In genomic region chr1:203128691-203129500, GRCh38 we compare ENCODE assay signal across 11 cellular contexts. TPM values are rescaled to one million over a fixed set of nuclear protein-coding genes. Genes with fewer than 3 reads are reported as not detected.
DNase-seq lines count a peak whose midpoint lies in the region; ATAC-seq, FAIRE-seq and TF ChIP-seq lines count a peak whose summit lies in the region.
"Had no signal": no experiment of that assay in that cellular context is flagged by ENCODE, and none has a peak within 500 bp of the region (broad histone marks: within the 10 kb centered on the region; RNA-seq: fewer than 3 reads in every experiment).

No MANE protein-coding gene starts in this region.

- H3K36me3 ChIP-seq in mammary epithelial cell (ENCODE audit: insufficient read depth, low read length) (no peaks in the 10 kb centered on the region), H1 (ENCODE audit: control insufficient read depth in 2 of 4, insufficient read depth in 4 of 4, low read length in 3 of 4) (no peaks in the 10 kb centered on the region), transverse colon (no peaks in the 10 kb centered on the region)
- H3K36me3 ChIP-seq: right lobe of liver had no signal

- no peak overlapping the region for H3K4ac ChIP-seq in H1 (replicated peaks; ENCODE audit: insufficient read length, low read depth, low read length)

- peak overlapping the region; percentile 21 for H3K27ac Mint-ChIP-seq in MCF 10A (ENCODE audit: low read depth, unreplicated experiment)
- H3K27ac Mint-ChIP-seq in mesothelial cell of epicardium, result no peak overlapping the region
- H3K27ac Mint-ChIP-seq: stimulated activated effector memory CD8-positive, alpha-beta T cell treated with anti-CD3 and anti-CD28 coated beads, Interleukin-12 subunit alpha, Interleukin-12 subunit beta, amount 100 ng/mL, for 72 hours had no signal

- peak overlapping the region; percentile 72 for H3K4me3 Mint-ChIP-seq in MCF 10A (ENCODE audit: unreplicated experiment)
- H3K4me3 Mint-ChIP-seq in mesothelial cell of epicardium, result peak overlapping the region; percentile 67
- H3K4me3 Mint-ChIP-seq: stimulated activated effector memory CD8-positive, alpha-beta T cell treated with anti-CD3 and anti-CD28 coated beads, Interleukin-12 subunit alpha, Interleukin-12 subunit beta, amount 100 ng/mL, for 72 hours had no signal

- no peak for TF ChIP-seq EP300 in H1 (IDR thresholded peaks at IDR 0.05; ENCODE audit: borderline replicate concordance in 1 of 2, low read depth in 2 of 2, low read length in 2 of 2)
- TF ChIP-seq EP300 in transverse colon (IDR thresholded peaks at IDR 0.05; ENCODE audit: low read depth), result no peak

- no peaks in the 10 kb centered on the region for H3K79me1 ChIP-seq in H1 (ENCODE audit: low read depth, low read length)

- H3K9me3 Mint-ChIP-seq in MCF 10A (ENCODE audit: unreplicated experiment) (no peaks in the 10 kb centered on the region), mesothelial cell of epicardium (no peaks in the 10 kb centered on the region)
- H3K9me3 Mint-ChIP-seq: stimulated activated effector memory CD8-positive, alpha-beta T cell treated with anti-CD3 and anti-CD28 coated beads, Interleukin-12 subunit alpha, Interleukin-12 subunit beta, amount 100 ng/mL, for 72 hours had no signal

- no peak overlapping the region for H2AFZ ChIP-seq in mammary epithelial cell (ENCODE audit: low read depth, low read length)
- H2AFZ ChIP-seq in H1 (ENCODE audit: low read length), result peak overlapping the region; percentile 80; the same call in 1 of the 2 replicates

- CTCF ChIA-PET in MCF 10A (lab: Yijun Ruan, JAX), result interaction anchor here (0.5 to 10.9 kb wide), 19 partner anchors 11 to 1336 kb away, joined by 3 to 103 read pairs (median 4); no protein-coding TSS in a partner anchor
- CTCF ChIA-PET in mammary epithelial cell (lab: Charles Lee; ENCODE audit: low non-redundant PET), result interaction anchor here (0.7 to 1.3 kb wide), 2 partner anchors 40 to 89 kb away, joined by 4 to 10 read pairs; no protein-coding TSS in a partner anchor
- CTCF ChIA-PET in H1 (lab: Charles Lee; ENCODE audit: partially characterized antibody), result interaction anchor here (0.6 to 49.1 kb wide), 28 partner anchors 8 to 347 kb away, joined by 3 to 1071 read pairs (median 4); partner anchors contain the start of genes CHI3L1, MYBPH, MYOG and PPFIA4

- H3K79me2 ChIP-seq in mammary epithelial cell (ENCODE audit: insufficient read depth, low read length) (no peaks in the 10 kb centered on the region), H1 (ENCODE audit: control insufficient read depth in 1 of 2, insufficient read depth in 2 of 2, low read length in 2 of 2) (no peaks in the 10 kb centered on the region)

- H3K4me3 ChIP-seq in mammary epithelial cell (replicated peaks in 1 of 3; ENCODE audit: insufficient read depth in 1 of 3, low read depth in 2 of 3, low read length in 3 of 3), result no peak overlapping the region
- H3K4me3 ChIP-seq in H1 (ENCODE audit: extremely low read depth in 1 of 4, insufficient read depth in 2 of 4, low read depth in 3 of 4, low read length in 4 of 4), result peak overlapping the region; percentile 16 to 64 (median 56); a peak in 6 of 8 replicates
- peak overlapping the region in 1 of 4 donors; percentile 33 for H3K4me3 ChIP-seq in transverse colon

- H3K27me3 ChIP-seq in mammary epithelial cell (ENCODE audit: insufficient read depth, low read length), result no peaks in the 10 kb centered on the region
- peaks cover 5 to 32% (median 18%) of the 10 kb centered on the region in 4 experiments for H3K27me3 ChIP-seq in H1 (replicated peaks in 1 of 4; ENCODE audit: control insufficient read depth in 3 of 4, extremely low read depth in 1 of 4, insufficient read depth in 3 of 4, low read length in 3 of 4)
- H3K27me3 ChIP-seq in transverse colon, result peaks cover 40% of the 10 kb centered on the region

- no peak overlapping the region for H3K23ac ChIP-seq in H1 (ENCODE audit: insufficient read length)

- no peak overlapping the region for H2AK5ac ChIP-seq in H1 (ENCODE audit: low read depth, low read length)

- TF ChIP-seq CTCF in MCF 10A (IDR thresholded peaks at IDR 0.05; ENCODE audit: unreplicated experiment), result no peak
- TF ChIP-seq CTCF in mammary epithelial cell (conservative IDR thresholded peaks at IDR 0.05 in 1 of 2, IDR thresholded peaks at IDR 0.05 in 1 of 2; ENCODE audit: extremely low read depth in 1 of 2, insufficient read depth in 1 of 2, low read depth in 1 of 2, low read length in 2 of 2), result no peak
- TF ChIP-seq CTCF in H1 (IDR thresholded peaks at IDR 0.05; ENCODE audit: control extremely low read depth in 1 of 3, insufficient read depth in 1 of 3, low read depth in 1 of 3, low read length in 3 of 3), result no peak
- TF ChIP-seq CTCF in mesothelial cell of epicardium (IDR thresholded peaks at IDR 0.05; ENCODE audit: unreplicated experiment), result no peak
- TF ChIP-seq CTCF in transverse colon (IDR thresholded peaks at IDR 0.05), result no peak

- no peak for FAIRE-seq in H1 (lab: Jason Lieb, UNC)

- H3K4me1 ChIP-seq in mammary epithelial cell (ENCODE audit: insufficient read depth, low read length) (peaks cover 13% of the 10 kb centered on the region), H1 (replicated peaks in 1 of 4; ENCODE audit: control insufficient read depth in 3 of 4, insufficient read depth in 4 of 4, low read length in 3 of 4) (peaks cover 3 to 28% (median 16%) of the 10 kb centered on the region in 4 experiments), transverse colon (peaks cover 6 to 30% (median 10%) of the 10 kb centered on the region in 4 donors)

- peak overlapping the region; percentile 97; the same call in 1 of the 2 replicates for H2BK15ac ChIP-seq in H1 (ENCODE audit: low read length)

- no peak for TF ChIP-seq RAD21 in H1 (IDR thresholded peaks at IDR 0.05 in 1 of 2, conservative IDR thresholded peaks at IDR 0.05 in 1 of 2; ENCODE audit: low read depth in 2 of 2, low read length in 2 of 2)

- no peak overlapping the region for H2BK120ac ChIP-seq in H1 (replicated peaks; ENCODE audit: low read depth, low read length)

- H3K18ac ChIP-seq in H1 (ENCODE audit: extremely low read depth, low read length), result no peak overlapping the region

- 93% methylated on average over 13 of the region's 29 CpGs for WGBS in mammary epithelial cell (ENCODE audit: low coverage, missing lambda C conversion rate)
- 91% methylated on average over 29 of the region's 29 CpGs; no CpG with 5 or more reads in 1 of the 2 experiments for WGBS in H1 (ENCODE audit: extremely low coverage in 1 of 2, insufficient coverage in 1 of 2, insufficient read length in 1 of 2, insufficient replicate concordance in 2 of 2, low coverage in 1 of 2, low lambda C conversion rate in 2 of 2, missing lambda C conversion rate in 1 of 2), 2 experiments
- 88% methylated on average over 29 of the region's 29 CpGs; no CpG with 5 or more reads in 1 of the 2 donors for WGBS in transverse colon (ENCODE audit: low coverage in 1 of 2), 2 donors

- H4K8ac ChIP-seq in H1 (ENCODE audit: extremely low read depth, insufficient read depth, low read length), result peak overlapping the region; percentile 66; the same call in 1 of the 2 replicates

- peak overlapping the region; percentile 71; the same call in 1 of the 2 replicates for H2BK12ac ChIP-seq in H1 (ENCODE audit: low read depth, low read length)

- no peak overlapping the region for H2BK5ac ChIP-seq in H1 (ENCODE audit: low read depth, low read length)

- TF ChIP-seq POLR2A in H1 (IDR thresholded peaks at IDR 0.05; ENCODE audit: control extremely low read depth in 1 of 2, low read depth in 2 of 2, low read length in 2 of 2) (no peak), transverse colon (IDR thresholded peaks at IDR 0.05) (no peak)

- BruUV-seq in MCF 10A (replicated peaks; lab: Mats Ljungman, UMichigan) (no TSS peak), mammary epithelial cell (replicated peaks; lab: Mats Ljungman, UMichigan) (no TSS peak)

- H3K9me3 ChIP-seq in mammary epithelial cell (replicated peaks; ENCODE audit: insufficient read depth, low read length) (no peaks in the 10 kb centered on the region), H1 (ENCODE audit: insufficient read depth in 2 of 2, low read depth in 1 of 2, low read length in 1 of 2) (no peaks in the 10 kb centered on the region), transverse colon (no peaks in the 10 kb centered on the region)
- H3K9me3 ChIP-seq: right lobe of liver had no signal

- no peak overlapping the region for H2BK20ac ChIP-seq in H1 (ENCODE audit: low read length)

- H4K91ac ChIP-seq in H1 (replicated peaks; ENCODE audit: insufficient read length, low read length), result peak overlapping the region; percentile 20

- H3K9ac ChIP-seq in mammary epithelial cell (ENCODE audit: insufficient read depth, low read length) (no peak overlapping the region), H1 (replicated peaks in 1 of 4; ENCODE audit: extremely low read depth in 1 of 4, low read depth in 3 of 4, low read length in 3 of 4) (no peak overlapping the region; a peak in 1 of 7 replicates)

- peaks cover 20% of the 10 kb centered on the region for H3K4me1 Mint-ChIP-seq in MCF 10A (ENCODE audit: insufficient read depth, unreplicated experiment)
- H3K4me1 Mint-ChIP-seq in mesothelial cell of epicardium, result peaks cover 45% of the 10 kb centered on the region

- peaks cover 2% of the 10 kb centered on the region; the same call in 1 of the 2 replicates for H3K23me2 ChIP-seq in H1 (ENCODE audit: low read depth, low read length)

- POLR2A ChIA-PET in MCF 10A (lab: Yijun Ruan, JAX) (interaction anchor here (0.6 to 2.2 kb wide), 6 partner anchors 9 to 1379 kb away, joined by 3 to 17 read pairs (median 3); no protein-coding TSS in a partner anchor), H1 (lab: Charles Lee; ENCODE audit: partially characterized antibody) (interaction anchor here (1.2 to 1.5 kb wide), 2 partner anchors 9 to 19 kb away, joined by 4 to 8 read pairs; no protein-coding TSS in a partner anchor)

- no peak overlapping the region for H3K14ac ChIP-seq in H1 (ENCODE audit: insufficient read length)

- H3K27ac ChIP-seq in mammary epithelial cell (ENCODE audit: insufficient read depth, low read depth, low read length), result no peak overlapping the region
- no peak overlapping the region for H3K27ac ChIP-seq in H1 (ENCODE audit: low read depth, low read length)
- no peak overlapping the region for H3K27ac ChIP-seq in transverse colon
- H3K27ac ChIP-seq: right lobe of liver had no signal

- H4K5ac ChIP-seq in H1 (ENCODE audit: insufficient read length, low read depth, low read length), result no peak overlapping the region

- H3K27me3 Mint-ChIP-seq in MCF 10A (ENCODE audit: insufficient read depth, unreplicated experiment) (peaks cover 7% of the 10 kb centered on the region), mesothelial cell of epicardium (ENCODE audit: low read depth) (peaks cover 40% of the 10 kb centered on the region)

- H3K36me3 Mint-ChIP-seq in MCF 10A (ENCODE audit: insufficient read depth, unreplicated experiment) (no peaks in the 10 kb centered on the region), mesothelial cell of epicardium (no peaks in the 10 kb centered on the region)
- H3K36me3 Mint-ChIP-seq: stimulated activated effector memory CD8-positive, alpha-beta T cell treated with anti-CD3 and anti-CD28 coated beads, Interleukin-12 subunit alpha, Interleukin-12 subunit beta, amount 100 ng/mL, for 72 hours had no signal

- DNase-seq in MCF 10A (ENCODE audit: unreplicated experiment) (no peak), mammary epithelial cell (no peak), H1 (ENCODE audit: low read depth in 1 of 2, low spot score in 2 of 2) (peak in 1 of 2 experiments; percentile 46), mesothelial cell of epicardium (ENCODE audit: low spot score in 2 of 2, unreplicated experiment in 2 of 2) (no peak), transverse colon (peak; percentile 4), OCI-M1 (lab: John Stamatoyannopoulos, UW) (no peak)
- DNase-seq in effector CD4-positive, alpha-beta T cell, result no peak
- DNase-seq: central memory CD4-positive, alpha-beta T cell had no signal

- in situ Hi-C loops in mammary epithelial cell (cut with MboI; ENCODE audit: low sequenced_read_pairs in 2 of 2) (no loop called here), transverse colon (cut with MboI; ENCODE audit: low pct_ligation_motif_present in 1 of 4, low pct_unique_long_range_greater_than_20kb in 1 of 4, low sequenced_read_pairs in 3 of 4) (no loop called here)

- intact Hi-C loops in MCF 10A (cut with micrococcal nuclease), result loop anchor here (2.0 kb wide), 1 partner anchor 24 kb away; no protein-coding TSS in a partner anchor
- intact Hi-C loops in mammary epithelial cell (cut with micrococcal nuclease), result loop anchor here (5.0 kb wide), 1 partner anchor 213 kb away; no protein-coding TSS in a partner anchor
- intact Hi-C loops in transverse colon (cut with DNase I; ENCODE audit: low total_unique reads), result no loop called here

- no peaks in the 10 kb centered on the region for H4K20me1 ChIP-seq in mammary epithelial cell (ENCODE audit: insufficient read depth, low read length)
- H4K20me1 ChIP-seq in H1 (replicated peaks in 1 of 2; ENCODE audit: control insufficient read depth in 1 of 2, insufficient read depth in 2 of 2, low read length in 2 of 2), result no peaks in the 10 kb centered on the region

- ATAC-seq in GM21737 (IDR thresholded peaks at IDR 0.05; ENCODE audit: unreplicated experiment), result no peak

- H3K4me2 ChIP-seq in mammary epithelial cell (ENCODE audit: insufficient read depth, low read depth, low read length), result no peak overlapping the region
- peak overlapping the region; percentile 62 to 83 for H3K4me2 ChIP-seq in H1 (ENCODE audit: insufficient read depth in 1 of 2, low read depth in 2 of 2, low read length in 2 of 2)

- no peak overlapping the region for H3K56ac ChIP-seq in H1 (replicated peaks; ENCODE audit: insufficient read length, low read depth, low read length)

- dilution Hi-C loops in mammary epithelial cell (cut with HindIII; ENCODE audit: low sequenced_read_pairs), result no loop called here

RNA-seq across cellular contexts. Expression of gene ADORA1, which starts 1.4 kb away (rescaled TPM):
- 0.26 and 0.34 TPM in 2 replicates for total RNA-seq in MCF 10A (2022)
- total RNA-seq in mammary epithelial cell, result 1 to 10 TPM in 1 of 2 donors, under 1 TPM in 1; 0.96 to 1.7 TPM
- 0.74 TPM for polyA plus RNA-seq in mammary epithelial cell
- not detected for polyA minus RNA-seq in mammary epithelial cell
- total RNA-seq in H1 (2021; fragmentation: NEBNext Ultra II Directional; extraction: Animal tissue kit (Norgen Biotek cat#: 25700)), result 3.3 and 3.5 TPM in 2 replicates
- polyA plus RNA-seq in H1 (2011; rRNA removed), result 6.7 and 12.2 TPM in 2 replicates
- polyA plus RNA-seq in H1 (2011; cell fraction: cytosol; rRNA removed), result 3.4 TPM
- 6.7 TPM for polyA plus RNA-seq in H1 (2011; cell fraction: nucleus; rRNA removed)
- polyA plus RNA-seq in H1 (2012, experiment 1 of 2), result 1.7 to 4.4 TPM (median 3.6 TPM) in 4 replicates
- 4.7 TPM for polyA plus RNA-seq in H1 (2012, experiment 2 of 2)
- polyA plus RNA-seq in H1 (2013, experiment 1 of 2), result 4.9 TPM
- polyA plus RNA-seq in H1 (2013, experiment 2 of 2), result 6.0 TPM
- 4.0 and 6.8 TPM in 2 replicates for polyA minus RNA-seq in H1 (2011; rRNA and poly(A)+ RNA removed)
- polyA minus RNA-seq in H1 (2011; cell fraction: cytosol; rRNA and poly(A)+ RNA removed), result 2.0 TPM
- polyA minus RNA-seq in H1 (2011; cell fraction: nucleus; rRNA and poly(A)+ RNA removed), result 3.7 TPM
- total RNA-seq in mesothelial cell of epicardium, result 2.9 to 4.3 TPM (median 3.8 TPM) in 3 replicates
- 1 to 10 TPM in 2 of 4 donors, not detected in 2; 1.3 to 5.6 TPM for total RNA-seq in transverse colon

RNA-seq across cellular contexts. Expression of gene MYOG, which starts 43.1 kb away (rescaled TPM):
- total RNA-seq in MCF 10A (2022) (not detected in 2 replicates), mammary epithelial cell (not detected), mesothelial cell of epicardium (not detected in 3 replicates), transverse colon (not detected)
- polyA plus RNA-seq in mammary epithelial cell (not detected), H1 (2011; rRNA removed) (not detected in 2 replicates)
- not detected for polyA minus RNA-seq in mammary epithelial cell
- not detected in 2 replicates for total RNA-seq in H1 (2021; fragmentation: NEBNext Ultra II Directional; extraction: Animal tissue kit (Norgen Biotek cat#: 25700))
- not detected for polyA plus RNA-seq in H1 (2011; cell fraction: cytosol; rRNA removed)
- not detected for polyA plus RNA-seq in H1 (2011; cell fraction: nucleus; rRNA removed)
- not detected in 4 replicates for polyA plus RNA-seq in H1 (2012, experiment 1 of 2)
- not detected for polyA plus RNA-seq in H1 (2012, experiment 2 of 2)
- polyA plus RNA-seq in H1 (2013, experiment 1 of 2), result not detected
- polyA plus RNA-seq in H1 (2013, experiment 2 of 2), result not detected
- polyA minus RNA-seq in H1 (2011; rRNA and poly(A)+ RNA removed), result not detected in 2 replicates
- not detected for polyA minus RNA-seq in H1 (2011; cell fraction: cytosol; rRNA and poly(A)+ RNA removed)
- not detected for polyA minus RNA-seq in H1 (2011; cell fraction: nucleus; rRNA and poly(A)+ RNA removed)
- total RNA-seq: right lobe of liver had no signal

RNA-seq across cellular contexts. Expression of gene MYBPH, which starts 46.7 kb away (rescaled TPM):
- total RNA-seq in MCF 10A (2022), result not detected in 2 replicates
- not detected for total RNA-seq in mammary epithelial cell
- not detected for polyA plus RNA-seq in mammary epithelial cell
- polyA minus RNA-seq in mammary epithelial cell, result not detected
- not detected in 2 replicates for total RNA-seq in H1 (2021; fragmentation: NEBNext Ultra II Directional; extraction: Animal tissue kit (Norgen Biotek cat#: 25700))
- polyA plus RNA-seq in H1 (2011; rRNA removed), result not detected in 2 replicates
- not detected for polyA plus RNA-seq in H1 (2011; cell fraction: cytosol; rRNA removed)
- not detected for polyA plus RNA-seq in H1 (2011; cell fraction: nucleus; rRNA removed)
- polyA plus RNA-seq in H1 (2012, experiment 1 of 2), result not detected in 4 replicates
- polyA plus RNA-seq in H1 (2012, experiment 2 of 2), result not detected
- polyA plus RNA-seq in H1 (2013, experiment 1 of 2), result not detected
- polyA plus RNA-seq in H1 (2013, experiment 2 of 2), result not detected
- polyA minus RNA-seq in H1 (2011; rRNA and poly(A)+ RNA removed), result not detected in 2 replicates
- polyA minus RNA-seq in H1 (2011; cell fraction: cytosol; rRNA and poly(A)+ RNA removed), result not detected
- not detected for polyA minus RNA-seq in H1 (2011; cell fraction: nucleus; rRNA and poly(A)+ RNA removed)
- total RNA-seq in mesothelial cell of epicardium, result not detected in 3 replicates
- not detected for total RNA-seq in transverse colon

RNA-seq across cellular contexts. Expression of gene CHI3L1, which starts 57.6 kb away (rescaled TPM):
- total RNA-seq in MCF 10A (2022), result 0.75 and 0.88 TPM in 2 replicates
- total RNA-seq in mammary epithelial cell, result 10 to 100 TPM in 1 of 2 donors, not detected in 1; 37.0 TPM
- 0.33 TPM for polyA plus RNA-seq in mammary epithelial cell
- polyA minus RNA-seq in mammary epithelial cell, result not detected
- not detected in 2 replicates for total RNA-seq in H1 (2021; fragmentation: NEBNext Ultra II Directional; extraction: Animal tissue kit (Norgen Biotek cat#: 25700))
- 0.57 and 1.0 TPM in 2 replicates for polyA plus RNA-seq in H1 (2011; rRNA removed)
- polyA plus RNA-seq in H1 (2011; cell fraction: cytosol; rRNA removed), result 0.66 TPM
- polyA plus RNA-seq in H1 (2011; cell fraction: nucleus; rRNA removed), result 2.8 TPM
- 0.30 to 1.2 TPM (median 0.59 TPM) in 4 replicates for polyA plus RNA-seq in H1 (2012, experiment 1 of 2)
- 0.12 TPM for polyA plus RNA-seq in H1 (2012, experiment 2 of 2)
- 0.14 TPM for polyA plus RNA-seq in H1 (2013, experiment 1 of 2)
- 0.13 TPM for polyA plus RNA-seq in H1 (2013, experiment 2 of 2)
- 0.37 TPM in 1 of 2 replicates, not detected in the other for polyA minus RNA-seq in H1 (2011; rRNA and poly(A)+ RNA removed)
- not detected for polyA minus RNA-seq in H1 (2011; cell fraction: cytosol; rRNA and poly(A)+ RNA removed)
- polyA minus RNA-seq in H1 (2011; cell fraction: nucleus; rRNA and poly(A)+ RNA removed), result not detected
- 0.13 to 0.32 TPM (median 0.22 TPM) in 3 replicates for total RNA-seq in mesothelial cell of epicardium
- total RNA-seq in transverse colon, result 10 to 100 TPM in 1 of 4 donors, 1 to 10 TPM in 1, not detected in 2; 2.9 to 23.2 TPM

Comparison
In these comparisons a context has a peak if more than half of its experiments do, and no peak if none do; other contexts are left out.
1. H3K4me3 ChIP-seq: peak in H1 (4 of 4); none in mammary epithelial cell (0 of 3).